ENCODE assay signal across 24 cellular contexts in the genomic region with DNA sequence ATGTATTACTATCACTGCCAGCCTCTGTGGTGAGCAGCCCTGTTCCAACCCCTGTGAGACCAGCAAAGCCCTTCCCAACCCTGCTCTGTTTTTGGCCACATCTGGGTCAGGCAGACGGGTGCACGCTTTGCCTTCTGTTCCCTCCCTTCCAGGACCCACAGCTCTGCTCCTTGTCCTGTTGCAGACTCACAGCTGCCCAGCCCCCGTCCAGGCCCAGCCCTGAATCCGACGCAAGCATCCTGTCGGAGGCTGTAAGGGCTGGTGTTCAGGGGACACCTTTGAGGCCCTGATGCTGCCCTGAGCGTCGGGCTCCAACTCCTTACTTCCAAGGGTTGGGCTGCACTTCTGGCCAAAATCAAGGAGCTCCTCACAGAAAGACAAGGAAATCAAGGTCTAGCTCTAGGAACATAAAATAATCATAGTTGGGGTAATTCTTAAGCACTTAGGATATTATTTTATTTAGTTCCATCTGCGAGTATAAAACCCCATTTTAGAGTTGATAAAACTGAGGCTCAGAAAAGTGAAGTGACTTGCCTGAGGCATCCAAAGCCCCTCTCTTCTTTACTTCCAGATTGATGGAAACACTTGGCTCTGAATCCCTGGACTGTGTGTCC. TPM values are rescaled to one million over a fixed set of nuclear protein-coding genes. Genes with fewer than 3 reads are reported as not detected.
"Had no signal": no experiment of that assay in that cellular context is flagged by ENCODE, and none has a peak within 500 bp of the region (broad histone marks: within the 10 kb centered on the region; RNA-seq: fewer than 3 reads in every experiment).

No MANE protein-coding gene starts in this region.

- H3K9me3 ChIP-seq: right lobe of liver had no signal

- ATAC-seq: activated T-helper 17 cell treated with anti-CD3 and anti-CD28 coated beads, Interleukin-2, amount 50 U/mL, for 72 hours; right lobe of liver; stimulated activated naive B cell treated with anti-CD40 and anti-IgM and Interleukin-4, amounts not matched to agents 10 μg/mL and 1 μg/mL and 100 μg/mL, for 72 hours had no signal

- H2AFZ ChIP-seq: hepatocyte had no signal

- H3K79me2 ChIP-seq: hepatocyte had no signal

- H3K4me2 ChIP-seq: hepatocyte had no signal

- H3K27me3 ChIP-seq: dorsolateral prefrontal cortex, hepatocyte, right lobe of liver had no signal

- H3K27ac Mint-ChIP-seq: activated B cell treated with CpG ODN at 0.5 μM for 24 hours; activated CD4-positive, alpha-beta memory T cell treated with anti-CD3 and anti-CD28 coated beads for 36 hours; activated T-helper 17 cell treated with anti-CD3 and anti-CD28 coated beads, Interleukin-2, amount 50 U/mL, for 72 hours; stimulated activated naive B cell treated with anti-CD40 and anti-IgM and Interleukin-4, amounts not matched to agents 10 μg/mL and 1 μg/mL and 100 μg/mL, for 72 hours; T-helper 2 cell treated with Interferon-gamma antibody and Interleukin-4, amounts not matched to agents 5 μg/mL and 100 μg/mL, for 36 hours had no signal

- H3K9me3 Mint-ChIP-seq: activated CD4-positive, alpha-beta memory T cell treated with anti-CD3 and anti-CD28 coated beads for 36 hours; activated naive CD4-positive, alpha-beta T cell treated with anti-CD3 and anti-CD28 coated beads for 36 hours; activated T-helper 17 cell treated with anti-CD3 and anti-CD28 coated beads, Interleukin-2, amount 50 U/mL, for 72 hours; brain; stimulated activated naive B cell treated with anti-CD40 and anti-IgM and Interleukin-4, amounts not matched to agents 10 μg/mL and 1 μg/mL and 100 μg/mL, for 72 hours; T-helper 2 cell treated with Interferon-gamma antibody and Interleukin-4, amounts not matched to agents 5 μg/mL and 100 μg/mL, for 36 hours had no signal

- H3K4me3 Mint-ChIP-seq: activated B cell treated with CpG ODN at 0.5 μM for 24 hours; activated CD4-positive, alpha-beta memory T cell treated with anti-CD3 and anti-CD28 coated beads for 36 hours; activated naive CD4-positive, alpha-beta T cell treated with anti-CD3 and anti-CD28 coated beads for 36 hours; activated T-helper 17 cell treated with anti-CD3 and anti-CD28 coated beads, Interleukin-2, amount 50 U/mL, for 72 hours; brain; stimulated activated naive B cell treated with anti-CD40 and anti-IgM and Interleukin-4, amounts not matched to agents 10 μg/mL and 1 μg/mL and 100 μg/mL, for 72 hours; T-helper 2 cell treated with Interferon-gamma antibody and Interleukin-4, amounts not matched to agents 5 μg/mL and 100 μg/mL, for 36 hours had no signal

- H3K36me3 Mint-ChIP-seq: activated CD4-positive, alpha-beta memory T cell treated with anti-CD3 and anti-CD28 coated beads for 36 hours; brain; stimulated activated naive B cell treated with anti-CD40 and anti-IgM and Interleukin-4, amounts not matched to agents 10 μg/mL and 1 μg/mL and 100 μg/mL, for 72 hours had no signal

- FAIRE-seq: colon, TTC549 had no signal

- H3K36me3 ChIP-seq: right lobe of liver had no signal

- H3K4me1 Mint-ChIP-seq: activated T-helper 17 cell treated with anti-CD3 and anti-CD28 coated beads, Interleukin-2, amount 50 U/mL, for 72 hours had no signal

- H3K27ac ChIP-seq: dorsolateral prefrontal cortex, epithelial cell of prostate, hepatocyte, right lobe of liver had no signal

- DNase-seq: activated B cell treated with CpG ODN at 0.5 μM for 24 hours; activated CD4-positive, alpha-beta memory T cell treated with anti-CD3 and anti-CD28 coated beads for 36 hours; activated CD4-positive, alpha-beta T cell treated with anti-CD3 and anti-CD28 coated beads for 4 hours; activated naive CD4-positive, alpha-beta T cell treated with anti-CD3 and anti-CD28 coated beads for 36 hours; activated T-cell treated with anti-CD3 and anti-CD28 coated beads for 4 hours; anterior cingulate cortex; caudate nucleus; foreskin fibroblast; islet precursor cell; midbrain; stimulated activated CD4-positive, alpha-beta T cell treated with anti-CD3 and anti-CD28 coated beads, Interleukin-4, amount 100 ng/mL, for 4 hours; stimulated activated naive B cell treated with anti-CD40 and anti-IgM and Interleukin-4, amounts not matched to agents 10 μg/mL and 1 μg/mL and 100 μg/mL, for 72 hours had no signal

- H3K4me3 ChIP-seq: dorsolateral prefrontal cortex, hepatocyte, lung, right lobe of liver had no signal

RNA-seq across cellular contexts. Expression of a gene that starts 14.3 kb away (rescaled TPM):
- total RNA-seq: glomerular endothelial cell, osteoblast had no signal
